9 cellular contexts compared by ENCODE assay signal in the genomic region with DNA sequence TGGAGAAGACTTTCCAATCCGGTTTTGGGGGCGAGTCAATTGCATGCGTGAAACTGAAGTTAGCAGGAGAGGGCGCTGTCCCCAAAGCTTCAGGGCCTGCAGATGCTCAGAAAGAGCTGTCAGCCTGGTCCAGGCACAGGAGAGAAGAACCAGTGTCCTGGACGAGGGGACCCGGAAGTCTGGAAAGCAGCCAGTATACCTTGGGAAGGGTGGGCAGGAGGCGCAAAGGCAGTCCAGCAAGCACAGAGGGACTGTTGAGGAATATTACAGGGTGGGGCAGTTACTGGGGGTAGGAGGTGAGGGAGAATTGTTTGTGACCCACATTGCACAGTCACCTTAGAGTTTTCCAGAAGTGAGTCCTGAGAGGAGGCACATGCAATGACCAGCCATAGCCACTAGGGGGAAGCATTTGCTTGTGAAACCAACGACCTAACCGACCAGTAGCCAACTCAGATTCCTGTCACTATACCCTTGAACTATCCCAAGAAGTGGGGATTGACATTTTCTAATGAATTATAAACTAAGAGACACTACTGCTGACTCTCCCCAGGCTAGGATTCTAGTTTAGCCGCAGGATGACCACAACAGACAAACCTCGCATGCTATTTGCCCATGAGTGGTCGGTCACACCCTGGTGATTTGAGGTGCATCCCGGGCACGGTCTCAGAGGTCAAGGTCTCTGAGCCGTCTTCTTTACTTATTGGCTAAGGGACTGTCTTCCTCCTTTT.
DNase-seq lines count a peak whose midpoint lies in the region; ATAC-seq and TF ChIP-seq lines count a peak whose summit lies in the region.
"Had no signal": no experiment of that assay in that cellular context is flagged by ENCODE, and none has a peak within 500 bp of the region (broad histone marks: within the 10 kb centered on the region; RNA-seq: fewer than 3 reads in every experiment).

No MANE protein-coding gene starts in this region.

- H3K36me3 ChIP-seq in ovary = no peaks in the 10 kb centered on the region
- H3K36me3 ChIP-seq in upper lobe of left lung = no peaks in the 10 kb centered on the region

- peak; percentile 88 for ATAC-seq in GM21737 (IDR thresholded peaks at IDR 0.05; ENCODE audit: unreplicated experiment)
- peak; percentile 85 to 93 for ATAC-seq in upper lobe of left lung (ENCODE audit: low FRiP score in 2 of 2)

- H3K27ac ChIP-seq in ovary (no peak overlapping the region), upper lobe of left lung (no peak overlapping the region)
- H3K27ac ChIP-seq: skin epidermis had no signal

- no peak overlapping the region for H3K4me3 ChIP-seq in Jurkat, Clone E6-1 (ENCODE audit: low read length)
- H3K4me3 ChIP-seq in ovary = no peak overlapping the region
- H3K4me3 ChIP-seq in upper lobe of left lung = no peak overlapping the region
- H3K4me3 ChIP-seq: skin epidermis had no signal

- TF ChIP-seq EP300 in ovary (IDR thresholded peaks at IDR 0.05) (no peak), upper lobe of left lung (IDR thresholded peaks at IDR 0.05) (no peak)

- H3K27me3 ChIP-seq in ovary (no peaks in the 10 kb centered on the region), upper lobe of left lung (no peaks in the 10 kb centered on the region)

- DNase-seq in ELF-1 (ENCODE audit: low read depth, low spot score) (peak; percentile 90), RKO (ENCODE audit: low spot score) (peak; percentile 70), germinal center (ENCODE audit: low spot score) (peak; percentile 33), ovary (peak; percentile 42 to 78 (median 68)), upper lobe of left lung (peak in 1 of 2 donors; percentile 66)
- DNase-seq in Jurkat, Clone E6-1 (ENCODE audit: low read depth, low spot score) = peak; percentile 59
- DNase-seq in activated T-helper 9 cell treated with anti-CD3 and anti-CD28 coated beads, Interleukin-2, amount 50 U/mL, for 16 hours (ENCODE audit: low read depth) = peak; percentile 25

- H3K4me1 ChIP-seq in ovary (ENCODE audit: insufficient read depth) = no peaks in the 10 kb centered on the region
- H3K4me1 ChIP-seq in upper lobe of left lung = no peaks in the 10 kb centered on the region

- TF ChIP-seq CTCF in ovary (IDR thresholded peaks at IDR 0.05) (peak; percentile 43 to 79 (median 54)), upper lobe of left lung (IDR thresholded peaks at IDR 0.05) (peak; percentile 84 to 99 (median 90))

- WGBS in ovary, 3 donors = 46 to 52% (median 48%) methylated on average over 15 of the region's 15 CpGs
- WGBS in upper lobe of left lung, 2 donors = 59 to 61% methylated on average over 15 of the region's 15 CpGs

- intact Hi-C loops in ovary (cut with DNase I) = loop anchor here in 3 of 4 donors (10.0 kb wide), 2 partner anchors 673 to 1477 kb away; no protein-coding TSS in a partner anchor

- H3K9me3 ChIP-seq in ovary = no peaks in the 10 kb centered on the region
- H3K9me3 ChIP-seq in upper lobe of left lung = no peaks in the 10 kb centered on the region

- TF ChIP-seq POLR2A in ovary (IDR thresholded peaks at IDR 0.05) (no peak), upper lobe of left lung (IDR thresholded peaks at IDR 0.05) (no peak)
